ENCODE assay signal across 8 cellular contexts in genomic region chr6:75600694-75601265, GRCh38. TPM values are rescaled to one million over a fixed set of nuclear protein-coding genes. Genes with fewer than 3 reads are reported as not detected.
DNase-seq lines count a peak whose midpoint lies in the region; ATAC-seq and TF ChIP-seq lines count a peak whose summit lies in the region.

No MANE protein-coding gene starts in this region.

- no peaks in the 10 kb centered on the region for H3K36me3 ChIP-seq in right atrium auricular region
- no peaks in the 10 kb centered on the region for H3K36me3 ChIP-seq in lower lobe of right lung
- H3K36me3 ChIP-seq in vagina, result no peaks in the 10 kb centered on the region

- peaks cover 19% of the 10 kb centered on the region for H3K36me3 Mint-ChIP-seq in activated naive CD8-positive, alpha-beta T cell treated with anti-CD3 and anti-CD28 coated beads for 36 hours

- no peaks in the 10 kb centered on the region for H3K9me3 Mint-ChIP-seq in activated naive CD8-positive, alpha-beta T cell treated with anti-CD3 and anti-CD28 coated beads for 36 hours

- peak overlapping the region; percentile 91 for H3K4me3 Mint-ChIP-seq in activated naive CD8-positive, alpha-beta T cell treated with anti-CD3 and anti-CD28 coated beads for 36 hours

- H3K4me3 ChIP-seq in right atrium auricular region (peak overlapping the region; percentile 75 to 89), lower lobe of right lung (peak overlapping the region; percentile 87), vagina (peak overlapping the region; percentile 70 to 86)

- peaks cover 45% of the 10 kb centered on the region for H3K4me1 Mint-ChIP-seq in activated naive CD8-positive, alpha-beta T cell treated with anti-CD3 and anti-CD28 coated beads for 36 hours

- no peaks in the 10 kb centered on the region for H3K27me3 ChIP-seq in right atrium auricular region
- H3K27me3 ChIP-seq in lower lobe of right lung (ENCODE audit: low read depth), result no peaks in the 10 kb centered on the region
- H3K27me3 ChIP-seq in vagina, result no peaks in the 10 kb centered on the region

- no peaks in the 10 kb centered on the region for H3K27me3 Mint-ChIP-seq in activated naive CD8-positive, alpha-beta T cell treated with anti-CD3 and anti-CD28 coated beads for 36 hours

- H3K4me1 ChIP-seq in right atrium auricular region (peaks cover 0 to 16% of the 10 kb centered on the region in 2 donors), lower lobe of right lung (peaks cover 37% of the 10 kb centered on the region), vagina (peaks cover 47% of the 10 kb centered on the region)

- intact Hi-C loops in cardiac septum (cut with DNase I), result loop anchor here (5.0 kb wide), 2 partner anchors 147 to 318 kb away; partner anchors contain the start of genes MYO6 and TMEM30A
- intact Hi-C loops in lower lobe of right lung (cut with DNase I), result no loop called here
- intact Hi-C loops in vagina (cut with DNase I), result no loop called here

- H3K27ac Mint-ChIP-seq in activated naive CD8-positive, alpha-beta T cell treated with anti-CD3 and anti-CD28 coated beads for 36 hours, result peak overlapping the region; percentile 90

- H3K9me3 ChIP-seq in right atrium auricular region, result no peaks in the 10 kb centered on the region
- H3K9me3 ChIP-seq in lower lobe of right lung, result no peaks in the 10 kb centered on the region
- H3K9me3 ChIP-seq in vagina, result no peaks in the 10 kb centered on the region

- ATAC-seq in lower lobe of right lung, result no peak

- no peak for TF ChIP-seq CTCF in right atrium auricular region (IDR thresholded peaks at IDR 0.05)
- no peak for TF ChIP-seq CTCF in lower lobe of right lung (IDR thresholded peaks at IDR 0.05)
- no peak for TF ChIP-seq CTCF in vagina (IDR thresholded peaks at IDR 0.05)

- DNase-seq in right atrium auricular region (ENCODE audit: low spot score) (no peak), cardiac septum (ENCODE audit: low spot score) (no peak), lower lobe of right lung (no peak), vagina (ENCODE audit: extremely low spot score in 2 of 2) (no peak), NCI-H446 (lab: John Stamatoyannopoulos, UW) (no peak), NCI-H2029 (lab: John Stamatoyannopoulos, UW) (no peak), GM19240 (ENCODE audit: insufficient read length, low spot score) (no peak)
- no peak for DNase-seq in activated naive CD8-positive, alpha-beta T cell treated with anti-CD3 and anti-CD28 coated beads for 36 hours

- peak overlapping the region; percentile 93 to 98 for H3K27ac ChIP-seq in right atrium auricular region
- peak overlapping the region; percentile 98 for H3K27ac ChIP-seq in lower lobe of right lung
- H3K27ac ChIP-seq in vagina, result peak overlapping the region; percentile 99

- TF ChIP-seq POLR2A in vagina (IDR thresholded peaks at IDR 0.05), result no peak

RNA-seq across cellular contexts. Expression of gene SENP6, which starts 0.9 kb away (rescaled TPM):
- total RNA-seq in right atrium auricular region (10 to 100 TPM; 54.6 to 59.8 TPM), cardiac septum (68.0 TPM), lower lobe of right lung (84.4 TPM), vagina (78.8 TPM)
- 10 to 100 TPM; 65.6 to 68.2 TPM for total RNA-seq in activated naive CD8-positive, alpha-beta T cell treated with anti-CD3 and anti-CD28 coated beads for 36 hours
